ENCODE assay signal across 16 cellular contexts in the genomic region with DNA sequence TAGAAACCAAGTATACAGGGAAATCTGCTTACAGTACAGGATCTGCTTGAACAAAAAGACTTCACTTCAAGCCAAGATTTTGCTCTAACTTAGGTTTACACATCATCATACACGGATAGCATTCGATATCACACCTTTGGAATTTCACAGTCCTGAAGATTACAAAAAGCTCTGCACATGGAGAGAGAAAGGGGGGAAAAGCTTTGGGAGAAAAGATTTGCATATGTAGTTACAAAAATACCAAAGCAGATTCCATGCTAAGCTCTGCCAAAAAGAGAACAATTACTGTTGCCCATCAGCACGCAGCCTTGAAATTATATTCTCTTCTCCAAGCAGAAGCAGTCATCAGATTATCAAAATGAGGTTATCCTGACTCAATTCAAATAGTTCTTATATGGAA.
DNase-seq lines count a peak whose midpoint lies in the region; ATAC-seq, FAIRE-seq and TF ChIP-seq lines count a peak whose summit lies in the region.
"Had no signal": no experiment of that assay in that cellular context is flagged by ENCODE, and none has a peak within 500 bp of the region (broad histone marks: within the 10 kb centered on the region; RNA-seq: fewer than 3 reads in every experiment).

No MANE protein-coding gene starts in this region.

- no peak overlapping the region for H3K18ac ChIP-seq in mesenchymal stem cell (ENCODE audit: low read depth in 1 of 2, low read length in 2 of 2)

- no peak overlapping the region for H3K23ac ChIP-seq in mesenchymal stem cell (ENCODE audit: low read length in 2 of 2)

- in situ Hi-C loops in ACHN (cut with HindIII; ENCODE audit: low pct_ligation_motif_present, low pct_unique_long_range_greater_than_20kb, low sequenced_read_pairs) = no loop called here

- WGBS in mesenchymal stem cell = 100% methylated on average over 1 of the region's 3 CpGs

- H2BK12ac ChIP-seq in mesenchymal stem cell (ENCODE audit: low read length in 2 of 2) = no peak overlapping the region

- DNase-seq in AG20443 (ENCODE audit: low spot score) (peak; percentile 26), GM12891 (ENCODE audit: insufficient read length, low spot score) (no peak), amniotic epithelial cell (ENCODE audit: low read depth) (peak; percentile 75), mesenchymal stem cell (no peak), ACHN (no peak)
- DNase-seq: Karpas-422; NCI-H2029 treated with DMSO at 0.1 percent for 48 hours; NK-92 treated with Interleukin-12 subunit alpha and Interleukin-12 subunit beta, amount 100 ng/mL, for 24 hours; SIG-M5; stimulated activated CD4-positive, alpha-beta T cell treated with anti-CD3 and anti-CD28 coated beads, Interleukin-4, amount 100 ng/mL, for 24 hours; stimulated activated naive CD4-positive, alpha-beta T cell treated with Interleukin-2 at 50 U/mL for 16 hours had no signal

- H3K79me1 ChIP-seq in mesenchymal stem cell (replicated peaks; ENCODE audit: low read length, poor library complexity, severe bottlenecking) = peaks cover 15% of the 10 kb centered on the region

- no peak overlapping the region for H3K4me2 ChIP-seq in mesenchymal stem cell (ENCODE audit: low read length, poor library complexity, severe bottlenecking)

- no peak overlapping the region for H2AFZ ChIP-seq in mesenchymal stem cell (ENCODE audit: low read depth, low read length)

- no peak overlapping the region for H4K91ac ChIP-seq in mesenchymal stem cell (ENCODE audit: low read length)

- no peak overlapping the region for H3K14ac ChIP-seq in mesenchymal stem cell (ENCODE audit: low read length in 2 of 2)

- no peaks in the 10 kb centered on the region for H3K27me3 ChIP-seq in mesenchymal stem cell (ENCODE audit: control insufficient read depth in 1 of 2, insufficient read depth in 1 of 2, low read length in 2 of 2)

- H3K36me3 ChIP-seq in mesenchymal stem cell (ENCODE audit: control insufficient read depth in 1 of 2, insufficient read depth in 2 of 2, low read depth in 1 of 2, low read length in 2 of 2) = peaks cover 0 to 6% of the 10 kb centered on the region in 2 experiments

- no peak overlapping the region for H2BK5ac ChIP-seq in mesenchymal stem cell (ENCODE audit: low read depth, low read length, poor library complexity, severe bottlenecking)

- H2AK5ac ChIP-seq in mesenchymal stem cell (ENCODE audit: low read length, severe bottlenecking) = no peak overlapping the region

- no peak overlapping the region for H2BK15ac ChIP-seq in mesenchymal stem cell (ENCODE audit: low read depth, poor library complexity, severe bottlenecking)

- H4K8ac ChIP-seq in mesenchymal stem cell (ENCODE audit: low read length) = no peak overlapping the region

- H2BK120ac ChIP-seq in mesenchymal stem cell (ENCODE audit: low read depth, low read length) = no peak overlapping the region

- H3K9me3 ChIP-seq in mesenchymal stem cell (ENCODE audit: control insufficient read depth, low read length) = no peaks in the 10 kb centered on the region

- peak overlapping the region; percentile 55 for H3K9ac ChIP-seq in mesenchymal stem cell (ENCODE audit: low read length)

- no peak overlapping the region for H3K4ac ChIP-seq in mesenchymal stem cell (ENCODE audit: low read depth in 1 of 2, low read length in 2 of 2)

- H3K27ac ChIP-seq in mesenchymal stem cell (ENCODE audit: low read length, poor library complexity, severe bottlenecking) = no peak overlapping the region

- ATAC-seq in GM18870 (IDR thresholded peaks at IDR 0.05; ENCODE audit: unreplicated experiment) (no peak), GM19452 (IDR thresholded peaks at IDR 0.05; ENCODE audit: unreplicated experiment) (no peak), HG02642 (IDR thresholded peaks at IDR 0.05; ENCODE audit: poor library complexity, unreplicated experiment) (no peak)

- H3K4me3 ChIP-seq in mesenchymal stem cell (ENCODE audit: insufficient read depth in 1 of 2, low read depth in 1 of 2, low read length in 2 of 2) = no peak overlapping the region
- H3K4me3 ChIP-seq: lung had no signal

- FAIRE-seq in GM12891 (lab: Jason Lieb, UNC) = peak; percentile 47
- FAIRE-seq: bronchial epithelial cell had no signal

- no peak for TF ChIP-seq POLR2A in GM12891 (IDR thresholded peaks at IDR 0.05; ENCODE audit: low read depth, low read length)

- H3K4me1 ChIP-seq in mesenchymal stem cell (ENCODE audit: control insufficient read depth, insufficient read depth, low read depth, low read length) = no peaks in the 10 kb centered on the region

TF ChIP-seq in GM12891, 5 proteins besides CTCF, POLR2A, EP300 and RAD21:
- TF ChIP-seq POLR2AphosphoS5 (IDR thresholded peaks at IDR 0.05; ENCODE audit: low read depth, low read length) (no peak), TAF1 (IDR thresholded peaks at IDR 0.05; ENCODE audit: low read depth, low read length) (no peak), POU2F2 (IDR thresholded peaks at IDR 0.05; ENCODE audit: low read depth, low read length) (no peak), PAX5 (IDR thresholded peaks at IDR 0.05; ENCODE audit: insufficient read depth, low read length, severe bottlenecking) (no peak), SPI1 (IDR thresholded peaks at IDR 0.05; ENCODE audit: low read depth, low read length) (no peak)
TF ChIP-seq in GM12891: peak in this region for 0.

Comparison
In these comparisons a context has a peak if more than half of its experiments do, and no peak if none do; other contexts are left out.
1. DNase-seq: peak in AG20443 (single experiment) and amniotic epithelial cell (single experiment); none in GM12891 (single experiment), mesenchymal stem cell (single experiment) and ACHN (single experiment).